In the genomic region with DNA sequence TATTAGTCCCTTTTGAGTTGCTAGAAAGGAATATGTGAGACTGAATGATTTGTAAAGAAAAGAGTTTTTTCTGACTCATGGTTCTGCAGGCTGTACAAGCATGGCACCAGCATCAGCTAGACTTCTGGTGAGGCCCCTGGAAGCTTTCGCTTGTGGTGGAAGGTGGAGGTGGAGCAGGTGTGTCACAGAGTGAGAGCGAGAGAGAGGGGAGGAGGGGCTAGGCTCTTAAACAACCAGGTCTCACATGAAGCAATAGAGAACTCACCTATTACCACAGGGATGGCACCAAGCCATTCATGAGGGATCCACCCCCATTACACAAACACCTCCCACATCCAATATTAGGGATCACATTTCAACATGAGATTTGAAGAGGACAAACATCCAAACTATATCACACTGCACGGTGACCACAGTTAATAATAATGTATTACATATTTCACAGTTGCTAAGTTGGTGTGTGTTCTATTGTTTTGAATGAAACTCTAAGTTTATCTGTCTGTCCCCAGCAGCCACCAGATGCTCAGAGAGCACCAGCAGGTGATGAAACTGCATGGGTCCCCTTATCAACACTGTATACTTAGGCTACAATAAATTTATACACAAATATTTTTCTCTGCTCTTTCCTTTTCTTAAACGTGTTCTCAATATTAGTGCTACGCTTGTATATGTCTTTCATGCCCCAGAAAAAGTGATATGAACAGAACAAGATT, we compare ENCODE assay signal across 11 cellular contexts. TPM values are rescaled to one million over a fixed set of nuclear protein-coding genes. Genes with fewer than 3 reads are reported as not detected.
DNase-seq lines count a peak whose midpoint lies in the region; ATAC-seq and TF ChIP-seq lines count a peak whose summit lies in the region.
"Had no signal": no experiment of that assay in that cellular context is flagged by ENCODE, and none has a peak within 500 bp of the region (broad histone marks: within the 10 kb centered on the region; RNA-seq: fewer than 3 reads in every experiment).

No MANE protein-coding gene starts in this region.

- peaks cover 6% of the 10 kb centered on the region for H3K4me1 ChIP-seq in RWPE2 (ENCODE audit: insufficient read depth, poor library complexity, severe bottlenecking)
- H3K4me1 ChIP-seq in uterus, result no peaks in the 10 kb centered on the region
- H3K4me1 ChIP-seq: SJCRH30 had no signal

- intact Hi-C loops in sciatic nerve (cut with DNase I), result no loop called here
- intact Hi-C loops in uterus (cut with DNase I; ENCODE audit: low total_unique reads), result no loop called here

- TF ChIP-seq POLR2A in uterus (IDR thresholded peaks at IDR 0.05), result no peak

- H3K9me3 Mint-ChIP-seq in activated naive CD4-positive, alpha-beta T cell treated with anti-CD3 and anti-CD28 coated beads, Interleukin-2, amount 10 ng/mL, durations not matched to agents 7 days and 5 days, result no peaks in the 10 kb centered on the region
- H3K9me3 Mint-ChIP-seq in stimulated activated naive B cell treated with anti-CD40 and anti-IgM and Interleukin-4, amounts not matched to agents 10 μg/mL and 1 μg/mL and 100 μg/mL, for 72 hours, result no peaks in the 10 kb centered on the region

- peak; percentile 61 for DNase-seq in activated naive CD4-positive, alpha-beta T cell treated with Interleukin-2 at 50 U/mL for 16 hours
- DNase-seq in activated naive CD4-positive, alpha-beta T cell treated with anti-CD3 and anti-CD28 coated beads, Interleukin-2, amount 10 ng/mL, durations not matched to agents 7 days and 5 days, result no peak
- DNase-seq in RWPE2 (ENCODE audit: low spot score) (no peak), choroid plexus epithelial cell (ENCODE audit: low read depth) (peak; percentile 10), NCI-H2227 treated with DMSO at 0.1 percent for 48 hours (lab: John Stamatoyannopoulos, UW) (no peak), sciatic nerve (ENCODE audit: low spot score) (no peak), uterus (no peak)
- no peak for DNase-seq in stimulated activated naive B cell treated with anti-CD40 and anti-IgM and Interleukin-4, amounts not matched to agents 10 μg/mL and 1 μg/mL and 100 μg/mL, for 72 hours
- DNase-seq: MV-4-11, SJCRH30 had no signal

- H3K27ac ChIP-seq in RWPE2 (ENCODE audit: poor library complexity, severe bottlenecking), result no peak overlapping the region
- no peak overlapping the region for H3K27ac ChIP-seq in uterus
- H3K27ac ChIP-seq: SJCRH30, tibial nerve had no signal

- ATAC-seq in RWPE2 (ENCODE audit: low read depth) (peak; percentile 38; the same call in 2 of the 3 replicates), sciatic nerve (no peak)
- ATAC-seq in stimulated activated naive B cell treated with anti-CD40 and anti-IgM and Interleukin-4, amounts not matched to agents 10 μg/mL and 1 μg/mL and 100 μg/mL, for 72 hours (replicated peaks), result peak in 1 of 2 donors; percentile 8

- no peaks in the 10 kb centered on the region for H3K27me3 ChIP-seq in RWPE2 (ENCODE audit: insufficient read depth, poor library complexity, severe bottlenecking)
- no peaks in the 10 kb centered on the region for H3K27me3 ChIP-seq in uterus
- H3K27me3 ChIP-seq: SJCRH30, tibial nerve had no signal

- CTCF ChIA-PET in activated naive CD4-positive, alpha-beta T cell treated with anti-CD3 and anti-CD28 coated beads, Interleukin-2, amount 10 ng/mL, durations not matched to agents 7 days and 5 days (lab: Charles Lee), result interaction anchor here (1.8 kb wide), 1 partner anchor 37 kb away, joined by 4 read pairs; no protein-coding TSS in a partner anchor

- no peak for TF ChIP-seq CTCF in RWPE2 (IDR thresholded peaks at IDR 0.05; ENCODE audit: poor library complexity, severe bottlenecking)
- TF ChIP-seq CTCF in choroid plexus epithelial cell (conservative IDR thresholded peaks at IDR 0.05; ENCODE audit: low read depth, low read length), result no peak
- TF ChIP-seq CTCF in uterus (IDR thresholded peaks at IDR 0.05), result no peak

- H3K27me3 Mint-ChIP-seq in activated naive CD4-positive, alpha-beta T cell treated with anti-CD3 and anti-CD28 coated beads, Interleukin-2, amount 10 ng/mL, durations not matched to agents 7 days and 5 days, result no peaks in the 10 kb centered on the region
- no peaks in the 10 kb centered on the region for H3K27me3 Mint-ChIP-seq in stimulated activated naive B cell treated with anti-CD40 and anti-IgM and Interleukin-4, amounts not matched to agents 10 μg/mL and 1 μg/mL and 100 μg/mL, for 72 hours

- H3K4me3 Mint-ChIP-seq in activated naive CD4-positive, alpha-beta T cell treated with anti-CD3 and anti-CD28 coated beads, Interleukin-2, amount 10 ng/mL, durations not matched to agents 7 days and 5 days, result no peak overlapping the region
- no peak overlapping the region for H3K4me3 Mint-ChIP-seq in stimulated activated naive B cell treated with anti-CD40 and anti-IgM and Interleukin-4, amounts not matched to agents 10 μg/mL and 1 μg/mL and 100 μg/mL, for 72 hours

- no peak overlapping the region for H3K27ac Mint-ChIP-seq in activated naive CD4-positive, alpha-beta T cell treated with anti-CD3 and anti-CD28 coated beads, Interleukin-2, amount 10 ng/mL, durations not matched to agents 7 days and 5 days
- peak overlapping the region; percentile 74 for H3K27ac Mint-ChIP-seq in stimulated activated naive B cell treated with anti-CD40 and anti-IgM and Interleukin-4, amounts not matched to agents 10 μg/mL and 1 μg/mL and 100 μg/mL, for 72 hours

- H3K9me3 ChIP-seq in RWPE2 (ENCODE audit: severe bottlenecking) (no peaks in the 10 kb centered on the region), uterus (no peaks in the 10 kb centered on the region)
- H3K9me3 ChIP-seq: SJCRH30, tibial nerve had no signal

- no peak overlapping the region for H3K4me3 ChIP-seq in RWPE2 (ENCODE audit: severe bottlenecking)
- no peak overlapping the region for H3K4me3 ChIP-seq in choroid plexus epithelial cell (ENCODE audit: low read depth, low read length)
- H3K4me3 ChIP-seq in uterus, result no peak overlapping the region
- H3K4me3 ChIP-seq: SJCRH30, tibial nerve had no signal

- peaks cover 70% of the 10 kb centered on the region for H3K36me3 ChIP-seq in RWPE2 (ENCODE audit: low read depth)
- H3K36me3 ChIP-seq in uterus, result no peaks in the 10 kb centered on the region

- peaks cover 44% of the 10 kb centered on the region for H3K4me1 Mint-ChIP-seq in activated naive CD4-positive, alpha-beta T cell treated with anti-CD3 and anti-CD28 coated beads, Interleukin-2, amount 10 ng/mL, durations not matched to agents 7 days and 5 days
- peaks cover 36 to 74% of the 10 kb centered on the region in 2 donors for H3K4me1 Mint-ChIP-seq in stimulated activated naive B cell treated with anti-CD40 and anti-IgM and Interleukin-4, amounts not matched to agents 10 μg/mL and 1 μg/mL and 100 μg/mL, for 72 hours

- H3K36me3 Mint-ChIP-seq in activated naive CD4-positive, alpha-beta T cell treated with anti-CD3 and anti-CD28 coated beads, Interleukin-2, amount 10 ng/mL, durations not matched to agents 7 days and 5 days, result peaks cover 36% of the 10 kb centered on the region
- peaks cover 40 to 54% of the 10 kb centered on the region in 2 donors for H3K36me3 Mint-ChIP-seq in stimulated activated naive B cell treated with anti-CD40 and anti-IgM and Interleukin-4, amounts not matched to agents 10 μg/mL and 1 μg/mL and 100 μg/mL, for 72 hours

RNA-seq across cellular contexts. Expression of a gene that starts 14.1 kb away (rescaled TPM):
- 46.5 TPM for total RNA-seq in sciatic nerve
- 10 to 100 TPM; 19.2 to 57.7 (median 48.9) TPM for total RNA-seq in uterus

RNA-seq across cellular contexts. Expression of a gene that starts 17.3 kb away (rescaled TPM):
- total RNA-seq in sciatic nerve, result 17.2 TPM
- 10 to 100 TPM in 2 of 4 donors, 1 to 10 TPM in 1, under 1 TPM in 1; 0.59 to 11.1 (median 8.8) TPM for total RNA-seq in uterus

RNA-seq across cellular contexts. Expression of a gene that starts 29.5 kb away (rescaled TPM):
- total RNA-seq in sciatic nerve (426 TPM), uterus (1 to 10 TPM in 2 of 4 donors, not detected in 2; 1.1 to 1.2 TPM)

Comparison
In these comparisons a context has a peak if more than half of its experiments do, and no peak if none do; other contexts are left out.
1. DNase-seq: peak in activated naive CD4-positive, alpha-beta T cell treated with Interleukin-2 at 50 U/mL for 16 hours (single experiment) and choroid plexus epithelial cell (single experiment); none in activated naive CD4-positive, alpha-beta T cell treated with anti-CD3 and anti-CD28 coated beads, Interleukin-2, amount 10 ng/mL, durations not matched to agents 7 days and 5 days (single experiment), RWPE2 (single experiment), stimulated activated naive B cell treated with anti-CD40 and anti-IgM and Interleukin-4, amounts not matched to agents 10 μg/mL and 1 μg/mL and 100 μg/mL, for 72 hours (single experiment), NCI-H2227 treated with DMSO at 0.1 percent for 48 hours (single experiment), sciatic nerve (single experiment) and uterus (0 of 2).
2. RNA of a gene that starts 29.5 kb away (total RNA-seq): 426 TPM in sciatic nerve (single experiment); 1.1 to 1.2 TPM in uterus; every median in the first group is over 100 times any median in the second.